In the genomic region with DNA sequence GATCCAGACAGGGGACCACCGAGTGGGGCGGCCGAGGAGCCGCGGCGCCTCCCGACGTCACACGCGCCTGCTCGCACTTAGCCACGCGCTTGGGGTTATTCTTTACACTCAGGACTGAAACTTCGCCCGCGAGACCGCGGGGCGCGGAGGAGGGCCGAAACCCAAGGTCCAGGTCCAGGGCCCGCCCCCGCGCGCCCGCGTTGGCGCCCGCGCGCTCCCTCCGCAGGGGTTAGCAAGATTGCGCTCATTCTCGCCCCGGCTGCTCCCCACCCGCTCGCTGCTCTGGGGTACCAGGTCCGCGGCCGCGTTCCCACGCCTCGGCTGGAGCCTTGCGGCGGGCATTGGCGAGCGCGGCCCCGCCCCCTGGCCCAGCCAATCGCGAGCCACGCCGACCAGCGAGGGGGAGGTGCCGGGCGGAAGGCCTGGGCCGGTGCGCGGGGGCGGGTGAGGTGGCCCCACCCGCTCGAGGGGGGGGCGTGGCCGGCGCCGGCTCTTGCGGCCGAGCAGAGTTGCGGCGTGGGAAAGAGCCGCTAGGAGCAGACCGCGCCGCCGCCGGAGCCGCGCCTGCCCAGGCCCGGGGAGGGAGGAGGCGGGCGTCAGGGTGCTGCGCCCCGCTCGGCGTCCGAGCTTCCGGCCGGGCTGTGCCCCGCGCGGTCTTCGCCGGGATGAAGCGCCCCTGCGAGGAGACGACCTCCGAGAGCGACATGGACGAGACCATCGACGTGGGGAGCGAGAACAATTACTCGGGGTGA, we compare ENCODE assay signal across 8 cellular contexts. TPM values are rescaled to one million over a fixed set of nuclear protein-coding genes. Genes with fewer than 3 reads are reported as not detected.
A peak's percentile ranks its signal among the peaks of the same experiment; 100 is the strongest.
DNase-seq lines count a peak whose midpoint lies in the region; ATAC-seq and TF ChIP-seq lines count a peak whose summit lies in the region.

Gene HEY2 (plus strand): TSS at position 521 of the 752 bp plus-strand sequence. CDS start 145 bp downstream, at position 666.

- TF ChIP-seq EP300 in gastroesophageal sphincter (IDR thresholded peaks at IDR 0.05): no peak

- H3K4me3 ChIP-seq in GM23338: peak within 1 kb of the TSS; percentile 66
- H3K4me3 ChIP-seq in SJSA1: peak within 1 kb of the TSS; percentile 54
- peak within 1 kb of the TSS; percentile 52 to 72 for H3K4me3 ChIP-seq in gastroesophageal sphincter
- peak within 1 kb of the TSS; percentile 72 to 91 for H3K4me3 ChIP-seq in neutrophil (ENCODE audit: low read depth in 1 of 2, low read length in 1 of 2)

- H3K9me3 ChIP-seq in SJSA1 (replicated peaks) (no peaks in the 10 kb centered on the region), gastroesophageal sphincter (no peaks in the 10 kb centered on the region), neutrophil (no peaks in the 10 kb centered on the region)

- peak within 1 kb of the TSS; percentile 90 for H3K4me3 Mint-ChIP-seq in GM23338

- H3K27ac Mint-ChIP-seq in GM23338: no peak within 1 kb of the TSS

- H3K9me3 Mint-ChIP-seq in GM23338: no peaks in the 10 kb centered on the region; the same call in 2 of the 3 replicates

- H3K9me2 ChIP-seq in GM23338 (ENCODE audit: insufficient read depth): no peaks in the 10 kb centered on the region

- peak within 1 kb of the TSS; percentile 86 for H3K4me2 ChIP-seq in GM23338

- H2AFZ ChIP-seq in GM23338: no peak within 1 kb of the TSS

- H3K79me2 ChIP-seq in GM23338 (replicated peaks; ENCODE audit: insufficient read depth): peaks cover 19% of the 10 kb centered on the region

- H3K36me3 ChIP-seq in GM23338 (ENCODE audit: insufficient read depth) (no peaks in the 10 kb centered on the region), SJSA1 (no peaks in the 10 kb centered on the region), gastroesophageal sphincter (no peaks in the 10 kb centered on the region), neutrophil (no peaks in the 10 kb centered on the region)

- H3F3A ChIP-seq in GM23338 (replicated peaks; ENCODE audit: low read depth): peaks cover 22% of the 10 kb centered on the region

- peak; percentile 43 to 62 for TF ChIP-seq POLR2A in gastroesophageal sphincter (IDR thresholded peaks at IDR 0.05)

- WGBS in gastroesophageal sphincter (ENCODE audit: low coverage in 1 of 2), 2 donors: 1% methylated on average over 14 of the region's 103 CpGs; no CpG with 5 or more reads in 1 of the 2 donors

- no peak for TF ChIP-seq CTCF in GM23338 (conservative IDR thresholded peaks at IDR 0.05; ENCODE audit: low read depth in 2 of 2)
- peak in 3 of 4 experiments; percentile 38 to 61 (median 45) for TF ChIP-seq CTCF in gastroesophageal sphincter (IDR thresholded peaks at IDR 0.05)
- peak; percentile 58 for TF ChIP-seq CTCF in neutrophil (IDR thresholded peaks at IDR 0.05)

- peaks cover 32% of the 10 kb centered on the region for H3K27me3 Mint-ChIP-seq in GM23338 (ENCODE audit: insufficient read depth, low read depth, poor library complexity)

- H3K27me3 ChIP-seq in GM23338 (ENCODE audit: insufficient read depth) (peaks cover 32% of the 10 kb centered on the region), SJSA1 (replicated peaks) (peaks cover 65% of the 10 kb centered on the region), gastroesophageal sphincter (peaks cover 83% of the 10 kb centered on the region), neutrophil (peaks cover 100% of the 10 kb centered on the region)

- H3K4me1 Mint-ChIP-seq in GM23338: peaks cover 61% of the 10 kb centered on the region

- DNase-seq in EH (ENCODE audit: low read depth) (peak; percentile 89), GM23338 (ENCODE audit: low spot score) (peak; percentile 95), LHCN-M2 (ENCODE audit: low read depth) (peak; percentile 65), SJSA1 (ENCODE audit: low read depth in 1 of 2, low spot score in 2 of 2) (peak; percentile 88 to 89), stromal cell of bone marrow (ENCODE audit: low read depth) (peak; percentile 71)
- DNase-seq in activated naive CD4-positive, alpha-beta T cell treated with anti-CD3 and anti-CD28 coated beads, Interleukin-2, amount 50 U/mL, for 16 hours: peak; percentile 82

- H4K20me1 ChIP-seq in GM23338 (replicated peaks; ENCODE audit: insufficient read depth): no peaks in the 10 kb centered on the region

- ATAC-seq in GM23338: peak; percentile 64
- peak; percentile 95 for ATAC-seq in gastroesophageal sphincter

- H3K27ac ChIP-seq in GM23338 (ENCODE audit: low read depth) (no peak within 1 kb of the TSS), SJSA1 (no peak within 1 kb of the TSS), gastroesophageal sphincter (peak within 1 kb of the TSS; percentile 25 to 94 (median 82)), neutrophil (peak within 1 kb of the TSS; percentile 32)

- peaks cover 49% of the 10 kb centered on the region for H3K4me1 ChIP-seq in GM23338 (ENCODE audit: insufficient read depth)
- peaks cover 23% of the 10 kb centered on the region for H3K4me1 ChIP-seq in SJSA1 (replicated peaks)
- peaks cover 0 to 38% (median 7%) of the 10 kb centered on the region in 3 donors for H3K4me1 ChIP-seq in gastroesophageal sphincter
- H3K4me1 ChIP-seq in neutrophil (ENCODE audit: control insufficient read depth in 1 of 2, insufficient read depth in 1 of 2, low read depth in 1 of 2, low read length in 1 of 2): peaks cover 43 to 51% of the 10 kb centered on the region in 2 experiments

- H3K36me3 Mint-ChIP-seq in GM23338 (ENCODE audit: low read depth): peaks cover 3% of the 10 kb centered on the region; the same call in 2 of the 3 replicates

TF ChIP-seq in GM23338, 12 proteins besides CTCF, POLR2A, EP300 and RAD21:
- no peak for TF ChIP-seq NANOG (IDR thresholded peaks at IDR 0.05; ENCODE audit: borderline replicate concordance)
- TF ChIP-seq CREB1 (CRISPR knock-in tag; IDR thresholded peaks at IDR 0.05; ENCODE audit: low read depth): peak; percentile 36; the same call in 1 of the 2 replicates
- TF ChIP-seq POLR2AphosphoS5 (IDR thresholded peaks at IDR 0.05; ENCODE audit: low read depth): peak; percentile 59
TF ChIP-seq in GM23338: peak in this region for 2.

RNA-seq across cellular contexts. Expression of gene HEY2, which starts in this region (rescaled TPM):
- total RNA-seq in GM23338 (2014; rRNA removed; shearing (Covaris generic)): 3.7 and 4.3 TPM in 2 replicates
- polyA plus RNA-seq in GM23338 (2016; fragmentation: Nextera tagmentation; extraction: Ambion mirVana): 7.7 and 8.5 TPM in 2 replicates
- total RNA-seq in LHCN-M2 (2014; rRNA removed) (not detected in 2 replicates), gastroesophageal sphincter (1 to 10 TPM; 1.1 to 2.3 (median 2.1) TPM)
- not detected for polyA plus RNA-seq in LHCN-M2 (2012)
- 0.66 TPM in 1 of 2 replicates, not detected in the other for total RNA-seq in SJSA1 (2014; rRNA removed; shearing (Covaris generic))

Comparison
In these comparisons a context has a peak if more than half of its experiments do, and no peak if none do; other contexts are left out.
1. Peak in DNase-seq in LHCN-M2; RNA of the gene not detected or under 1 TPM.
2. Peak in DNase-seq and H3K4me3 ChIP-seq in SJSA1; RNA of the gene not detected or under 1 TPM.
3. H3K27ac ChIP-seq: peak in gastroesophageal sphincter (4 of 4) and neutrophil (single experiment); none in GM23338 (single experiment) and SJSA1 (single experiment).
4. CTCF ChIP-seq: peak in gastroesophageal sphincter (3 of 4) and neutrophil (single experiment); none in GM23338 (0 of 2).
5. Peak in every context shown above with its lines, with median percentiles within 50 percentile points of each other: DNase-seq and H3K4me3 ChIP-seq.